Comparison of ENCODE assay signal across 19 cellular contexts in genomic region chr14:57029620-57030253, GRCh38.
"Had no signal": no experiment of that assay in that cellular context is flagged by ENCODE, and none has a peak within 500 bp of the region (broad histone marks: within the 10 kb centered on the region; RNA-seq: fewer than 3 reads in every experiment).

No MANE protein-coding gene starts in this region.

- DNase-seq: activated CD4-positive, alpha-beta T cell treated with anti-CD3 and anti-CD28 coated beads for 36 hours; activated CD4-positive, alpha-beta T cell treated with anti-CD3 and anti-CD28 coated beads, Interleukin-2, amount 50 U/mL, for 48 hours; activated gamma-delta T cell treated with Interleukin-2 at 50 U/mL for 16 hours; activated T-cell treated with anti-CD3 and anti-CD28 coated beads for 4 hours; cerebellar nuclear complex; cortex of kidney; nucleus accumbens; posterior cingulate gyrus; retina; stimulated activated CD4-positive, alpha-beta T cell treated with anti-CD3 and anti-CD28 coated beads, Interleukin-12 subunit alpha, Interleukin-12 subunit beta, amount 100 ng/mL, for 4 hours; stimulated activated CD4-positive, alpha-beta T cell treated with anti-CD3 and anti-CD28 coated beads, Interleukin-2, amount 100 ng/mL, for 24 hours; stimulated activated naive CD4-positive, alpha-beta T cell treated with Interleukin-2 at 50 U/mL for 16 hours; thyroid gland; uterus had no signal

- H3K27ac ChIP-seq: thyroid gland, uterus, VCaP had no signal

- H3K27me3 ChIP-seq: thyroid gland, uterus had no signal

- H3K4me3 ChIP-seq: lung, thyroid gland, uterus had no signal

- H3K9me3 ChIP-seq: thyroid gland, uterus had no signal

- H3K36me3 ChIP-seq: thyroid gland, uterus had no signal

- H3K4me1 ChIP-seq: thyroid gland, uterus had no signal

- FAIRE-seq: bronchial epithelial cell, frontal cortex, keratinocyte had no signal
